In genomic region chr4:156799121-156799589, GRCh38 we compare ENCODE assay signal across 1 cellular context.
TF ChIP-seq lines count a peak whose summit lies in the region.

No MANE protein-coding gene starts in this region.

TF ChIP-seq in GM12878, 131 proteins besides CTCF, POLR2A, EP300 and RAD21 (continued from another document):
- peak; percentile 5; the same call in 1 of the 2 replicates for TF ChIP-seq RUNX3 (IDR thresholded peaks at IDR 0.05; ENCODE audit: low read length)
- TF ChIP-seq NR2C1 (IDR thresholded peaks at IDR 0.05), result 0 out of 2 replicates have a peak, but pooled peaks have one; percentile 16
- no peak for TF ChIP-seq MXI1 (IDR thresholded peaks at IDR 0.05; ENCODE audit: low read depth, low read length)
- TF ChIP-seq MTA3 (IDR thresholded peaks at IDR 0.05; ENCODE audit: borderline replicate concordance, low read length), result no peak
- peak; percentile 95 for TF ChIP-seq NR2F1 (conservative IDR thresholded peaks at IDR 0.05)
- peak; percentile 58; the same call in 1 of the 2 replicates for TF ChIP-seq ZSCAN29 (IDR thresholded peaks at IDR 0.05)
- TF ChIP-seq IKZF2 (IDR thresholded peaks at IDR 0.05), result peak in 1 of 2 experiments; percentile 57; a peak in 1 of 4 replicates
- TF ChIP-seq ZBTB11 (CRISPR knock-in tag; IDR thresholded peaks at IDR 0.05), result no peak
- no peak for TF ChIP-seq SIN3A (IDR thresholded peaks at IDR 0.05; ENCODE audit: low read depth, low read length)
